In the genomic region with DNA sequence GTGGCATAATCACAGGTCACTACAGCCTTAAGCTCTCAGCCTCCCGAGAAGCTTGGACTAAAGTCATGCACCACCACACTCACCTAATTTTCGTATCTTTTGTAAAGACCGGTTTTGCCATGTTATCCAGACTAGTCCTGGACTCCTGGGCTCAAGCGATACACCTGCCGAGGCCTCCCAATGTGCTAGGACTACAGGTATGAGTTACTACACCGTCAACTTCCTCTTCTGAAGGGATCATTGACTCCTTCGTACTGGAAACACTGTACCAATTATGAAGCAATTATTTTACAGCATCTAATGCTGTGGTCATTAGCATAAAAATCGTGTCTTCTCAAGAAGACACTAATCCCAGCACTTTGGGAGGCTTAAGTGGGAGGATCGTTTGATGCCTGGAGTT, we compare ENCODE assay signal across 1 cellular context.
TF ChIP-seq lines count a peak whose summit lies in the region.

No MANE protein-coding gene starts in this region.

TF ChIP-seq in H1, 55 proteins besides CTCF, POLR2A, EP300 and RAD21:
- TF ChIP-seq CHD2 (IDR thresholded peaks at IDR 0.05; ENCODE audit: low read length): no peak
- no peak for TF ChIP-seq CHD1 (IDR thresholded peaks at IDR 0.05; ENCODE audit: low read depth, low read length)
- TF ChIP-seq TEAD4 (IDR thresholded peaks at IDR 0.05; ENCODE audit: low read depth, low read length): no peak
- no peak for TF ChIP-seq CEBPB (IDR thresholded peaks at IDR 0.05; ENCODE audit: low read depth, low read length)
- TF ChIP-seq YY1 (IDR thresholded peaks at IDR 0.05; ENCODE audit: low read depth, low read length): no peak
- no peak for TF ChIP-seq CTBP2 (IDR thresholded peaks at IDR 0.05; ENCODE audit: borderline replicate concordance, insufficient read depth, insufficient read length, low read length)
- TF ChIP-seq, protein P1, sequence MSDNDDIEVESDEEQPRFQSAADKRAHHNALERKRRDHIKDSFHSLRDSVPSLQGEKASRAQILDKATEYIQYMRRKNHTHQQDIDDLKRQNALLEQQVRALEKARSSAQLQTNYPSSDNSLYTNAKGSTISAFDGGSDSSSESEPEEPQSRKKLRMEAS (IDR thresholded peaks at IDR 0.05): no peak
